Comparison of ENCODE assay signal across 16 cellular contexts in genomic region chr3:177061382-177061781, GRCh38.
DNase-seq lines count a peak whose midpoint lies in the region; ATAC-seq, FAIRE-seq and TF ChIP-seq lines count a peak whose summit lies in the region.
"Had no signal": no experiment of that assay in that cellular context is flagged by ENCODE, and none has a peak within 500 bp of the region (broad histone marks: within the 10 kb centered on the region; RNA-seq: fewer than 3 reads in every experiment).

No MANE protein-coding gene starts in this region.

- H3K4me1 Mint-ChIP-seq in stimulated activated naive B cell treated with anti-CD40 and anti-IgM and Interleukin-4, amounts not matched to agents 10 μg/mL and 1 μg/mL and 100 μg/mL, for 72 hours = peaks cover 6 to 28% of the 10 kb centered on the region in 2 donors

- peaks cover 15 to 24% of the 10 kb centered on the region in 2 donors for H3K36me3 Mint-ChIP-seq in stimulated activated naive B cell treated with anti-CD40 and anti-IgM and Interleukin-4, amounts not matched to agents 10 μg/mL and 1 μg/mL and 100 μg/mL, for 72 hours

- BruUV-seq in A673 (replicated peaks; lab: Mats Ljungman, UMichigan) = no TSS peak

- peaks cover 5% of the 10 kb centered on the region for H4K20me1 ChIP-seq in osteoblast (ENCODE audit: insufficient read depth, low read length)

- no peaks in the 10 kb centered on the region for H3K27me3 Mint-ChIP-seq in stimulated activated naive B cell treated with anti-CD40 and anti-IgM and Interleukin-4, amounts not matched to agents 10 μg/mL and 1 μg/mL and 100 μg/mL, for 72 hours

- FAIRE-seq in GM19239 (lab: Jason Lieb, UNC) = peak; percentile 33
- FAIRE-seq: K562, RCC 7860 had no signal

- H3K27ac ChIP-seq in A673 (ENCODE audit: low read depth, low read length, poor library complexity, severe bottlenecking) = peak overlapping the region; percentile 77
- H3K27ac ChIP-seq in SK-N-MC = peak overlapping the region; percentile 66
- no peak overlapping the region for H3K27ac ChIP-seq in osteoblast (ENCODE audit: low read depth, low read length)
- H3K27ac ChIP-seq: GM23248 had no signal

- H3K27me3 ChIP-seq in A673 (replicated peaks; ENCODE audit: insufficient read depth, low read depth, low read length, poor library complexity) = no peaks in the 10 kb centered on the region
- H3K27me3 ChIP-seq in osteoblast (ENCODE audit: insufficient read depth, low read length) = no peaks in the 10 kb centered on the region

- H3K79me2 ChIP-seq in osteoblast (ENCODE audit: insufficient read depth, low read length) = peaks cover 79% of the 10 kb centered on the region

- no peak overlapping the region for H3K9ac ChIP-seq in SK-N-MC (ENCODE audit: insufficient read length)
- H3K9ac ChIP-seq: GM23248 had no signal

- no peak overlapping the region for H2AFZ ChIP-seq in osteoblast (ENCODE audit: low read length)
- H2AFZ ChIP-seq: GM23248 had no signal

- no peak for DNase-seq in A673 (ENCODE audit: low spot score)
- no peak for DNase-seq in GM19239 (ENCODE audit: insufficient read length, low spot score)
- no peak for DNase-seq in SK-N-MC (ENCODE audit: low read depth, low spot score)
- peak; percentile 8 for DNase-seq in osteoblast (ENCODE audit: insufficient read length, low spot score, missing footprints)
- DNase-seq in stimulated activated naive B cell treated with anti-CD40 and anti-IgM and Interleukin-4, amounts not matched to agents 10 μg/mL and 1 μg/mL and 100 μg/mL, for 72 hours = no peak
- DNase-seq: Caco-2, GM23248, NCI-H146, NCI-H2081, NCI-H748 treated with DMSO at 0.1 percent for 48 hours, SHP77 treated with DMSO at 0.1 percent for 48 hours, SW 1271 had no signal

- H3K4me1 ChIP-seq in A673 (ENCODE audit: insufficient read depth, low read length, poor library complexity, severe bottlenecking) = peaks cover 99% of the 10 kb centered on the region
- peaks cover 4% of the 10 kb centered on the region for H3K4me1 ChIP-seq in osteoblast (ENCODE audit: insufficient read depth, low read length)
- H3K4me1 ChIP-seq: Caco-2 had no signal

- H3K36me3 ChIP-seq in A673 (ENCODE audit: insufficient read depth, low read length, poor library complexity, severe bottlenecking) (no peaks in the 10 kb centered on the region), SK-N-MC (ENCODE audit: insufficient read depth, low read length) (peaks cover 75% of the 10 kb centered on the region), osteoblast (ENCODE audit: insufficient read depth, low read length) (no peaks in the 10 kb centered on the region)

- no peak overlapping the region for H3K4me3 Mint-ChIP-seq in stimulated activated naive B cell treated with anti-CD40 and anti-IgM and Interleukin-4, amounts not matched to agents 10 μg/mL and 1 μg/mL and 100 μg/mL, for 72 hours

- no peak overlapping the region for H3K27ac Mint-ChIP-seq in stimulated activated naive B cell treated with anti-CD40 and anti-IgM and Interleukin-4, amounts not matched to agents 10 μg/mL and 1 μg/mL and 100 μg/mL, for 72 hours

- intact Hi-C loops in A673 (cut with micrococcal nuclease; ENCODE audit: unreplicated experiment) = no loop called here

- H3K4me3 ChIP-seq in A673 (ENCODE audit: low read depth, low read length, poor library complexity, severe bottlenecking) (no peak overlapping the region), SK-N-MC (no peak overlapping the region), osteoblast (ENCODE audit: insufficient read depth, low read length) (no peak overlapping the region)
- H3K4me3 ChIP-seq: GM23248, K562 had no signal

- TF ChIP-seq CTCF in A673 (conservative IDR thresholded peaks at IDR 0.05; ENCODE audit: low read depth, low read length) = no peak
- TF ChIP-seq CTCF in osteoblast (IDR thresholded peaks at IDR 0.05; ENCODE audit: extremely low read depth, low read depth, low read length) = no peak

- POLR2A ChIA-PET in A673 (lab: Charles Lee; ENCODE audit: low non-redundant PET) = no interaction called here

- no peak for ATAC-seq in stimulated activated naive B cell treated with anti-CD40 and anti-IgM and Interleukin-4, amounts not matched to agents 10 μg/mL and 1 μg/mL and 100 μg/mL, for 72 hours (replicated peaks)
- no peak for ATAC-seq in GM19452 (IDR thresholded peaks at IDR 0.05; ENCODE audit: unreplicated experiment)
- ATAC-seq in GM18861 (IDR thresholded peaks at IDR 0.05; ENCODE audit: unreplicated experiment) = no peak
- ATAC-seq: K562 had no signal

- no peaks in the 10 kb centered on the region for H3K9me3 ChIP-seq in A673 (ENCODE audit: low read depth, low read length, poor library complexity, severe bottlenecking)
- H3K9me3 ChIP-seq in SK-N-MC (ENCODE audit: low read depth, low read length) = no peaks in the 10 kb centered on the region
- H3K9me3 ChIP-seq in osteoblast (ENCODE audit: low read depth, low read length) = no peaks in the 10 kb centered on the region
- H3K9me3 ChIP-seq: Caco-2 had no signal

- CTCF ChIA-PET in A673 (lab: Charles Lee) = no interaction called here

- no peak overlapping the region for H3K4me2 ChIP-seq in osteoblast (ENCODE audit: insufficient read depth, low read length)

- no peaks in the 10 kb centered on the region for H3K9me3 Mint-ChIP-seq in stimulated activated naive B cell treated with anti-CD40 and anti-IgM and Interleukin-4, amounts not matched to agents 10 μg/mL and 1 μg/mL and 100 μg/mL, for 72 hours
